Comparison of ENCODE assay signal across 9 cellular contexts in genomic region chr9:83583151-83584014, GRCh38. TPM values are rescaled to one million over a fixed set of nuclear protein-coding genes. Genes with fewer than 3 reads are reported as not detected.
DNase-seq lines count a peak whose midpoint lies in the region; ATAC-seq and TF ChIP-seq lines count a peak whose summit lies in the region.
"Had no signal": no experiment of that assay in that cellular context is flagged by ENCODE, and none has a peak within 500 bp of the region (broad histone marks: within the 10 kb centered on the region; RNA-seq: fewer than 3 reads in every experiment).

No MANE protein-coding gene starts in this region.

- intact Hi-C loops in left colon (cut with DNase I, micrococcal nuclease) = no loop called here

- H3K9me3 ChIP-seq in Peyer's patch (no peaks in the 10 kb centered on the region), suprapubic skin (no peaks in the 10 kb centered on the region)

- no peak overlapping the region for H3K4me3 ChIP-seq in GM12875 (ENCODE audit: low read depth, low read length)
- no peak overlapping the region for H3K4me3 ChIP-seq in Peyer's patch
- H3K4me3 ChIP-seq in suprapubic skin = no peak overlapping the region
- H3K4me3 ChIP-seq: skin epidermis had no signal

- 66% methylated on average over 6 of the region's 6 CpGs for WGBS in suprapubic skin

- TF ChIP-seq EP300 in suprapubic skin (IDR thresholded peaks at IDR 0.05) = no peak

- H3K27ac ChIP-seq in Peyer's patch = no peak overlapping the region
- no peak overlapping the region for H3K27ac ChIP-seq in suprapubic skin
- H3K27ac ChIP-seq: skin epidermis had no signal

- DNase-seq in AG20443 (ENCODE audit: low spot score) (peak; percentile 67), Peyer's patch (peak in 2 of 3 donors; percentile 24 to 77), cerebellar cortex (ENCODE audit: low spot score) (peak; percentile 39), left colon (peak in 1 of 2 donors; percentile 48), suprapubic skin (ENCODE audit: low spot score in 2 of 2) (no peak), cortex of kidney (lab: John Stamatoyannopoulos, UW) (no peak)

- ATAC-seq in HG03354 (IDR thresholded peaks at IDR 0.05; ENCODE audit: poor library complexity, severe bottlenecking, unreplicated experiment) (peak; percentile 83), left colon (peak; percentile 70)

- H3K27me3 ChIP-seq in Peyer's patch = no peaks in the 10 kb centered on the region
- H3K27me3 ChIP-seq in suprapubic skin = no peaks in the 10 kb centered on the region

- H3K4me1 ChIP-seq in Peyer's patch (no peaks in the 10 kb centered on the region), suprapubic skin (no peaks in the 10 kb centered on the region)

- TF ChIP-seq CTCF in GM12875 (IDR thresholded peaks at IDR 0.05; ENCODE audit: borderline replicate concordance, insufficient read depth, low read depth, low read length) = peak; percentile 60; the same call in 1 of the 2 replicates
- peak in 5 of 6 experiments; percentile 18 to 75 (median 62) for TF ChIP-seq CTCF in Peyer's patch (IDR thresholded peaks at IDR 0.05)
- TF ChIP-seq CTCF in suprapubic skin (IDR thresholded peaks at IDR 0.05) = peak; percentile 65 to 66

- TF ChIP-seq POLR2A in Peyer's patch (IDR thresholded peaks at IDR 0.05) (no peak), suprapubic skin (IDR thresholded peaks at IDR 0.05) (no peak)

- H3K36me3 ChIP-seq in Peyer's patch = no peaks in the 10 kb centered on the region
- H3K36me3 ChIP-seq in suprapubic skin = no peaks in the 10 kb centered on the region

RNA-seq across cellular contexts. Expression of gene IDNK, which starts 39.6 kb away (rescaled TPM):
- total RNA-seq in Peyer's patch = 10 to 100 TPM in 2 of 4 donors, 1 to 10 TPM in 1, not detected in 1; 9.9 to 14.1 (median 12.1) TPM
- 10 to 100 TPM in 1 of 2 donors, 1 to 10 TPM in 1; 7.2 to 13.4 TPM for total RNA-seq in left colon
- 10 to 100 TPM in 1 of 4 donors, 1 to 10 TPM in 3; 3.1 to 10.2 (median 5.8) TPM for total RNA-seq in suprapubic skin

RNA-seq across cellular contexts. Expression of gene FRMD3, which starts 45.2 kb away (rescaled TPM):
- 10 to 100 TPM in 3 of 4 donors, 1 to 10 TPM in 1; 9.9 to 42.4 (median 40.2) TPM for total RNA-seq in Peyer's patch
- total RNA-seq in left colon = 10 to 100 TPM; 23.8 to 32.4 TPM
- total RNA-seq in suprapubic skin = 1 to 10 TPM; 2.8 to 7.0 (median 5.2) TPM

Comparison
In these comparisons a context has a peak if more than half of its experiments do, and no peak if none do; other contexts are left out.
1. DNase-seq: peak in AG20443 (single experiment), Peyer's patch (2 of 3) and cerebellar cortex (single experiment); none in suprapubic skin (0 of 2) and cortex of kidney (single experiment).
2. Peak in every context shown above with its lines, with median percentiles within 50 percentile points of each other: CTCF ChIP-seq.